Comparison of ENCODE assay signal across 26 cellular contexts in genomic region chr3:193816028-193816395, GRCh38.
"Had no signal": no experiment of that assay in that cellular context is flagged by ENCODE, and none has a peak within 500 bp of the region (broad histone marks: within the 10 kb centered on the region; RNA-seq: fewer than 3 reads in every experiment).

No MANE protein-coding gene starts in this region.

- H3K4me3 Mint-ChIP-seq: activated CD4-positive, alpha-beta T cell treated with anti-CD3 and anti-CD28 coated beads, Interleukin-2, amount 10 ng/mL, durations not matched to agents 24 days and 14 days; activated CD8-positive, alpha-beta T cell treated with anti-CD3 and anti-CD28 coated beads for 36 hours; activated naive CD4-positive, alpha-beta T cell treated with anti-CD3 and anti-CD28 coated beads for 36 hours; activated T-cell treated with anti-CD3 and anti-CD28 coated beads, Interleukin-2, amount 50 U/mL, for 4 hours; activated T-helper 1 cell treated with anti-CD3 and anti-CD28 coated beads, Interleukin-12 subunit alpha, Interleukin-12 subunit beta, Interleukin-2, Interleukin-4 antibody, amounts not matched to agents 30 ng/mL and 10 ng/mL and 1 ng/mL, durations not matched to agents 14 hours and 24 hours and 36 hours had no signal

- ATAC-seq: activated CD8-positive, alpha-beta T cell treated with anti-CD3 and anti-CD28 coated beads for 36 hours; activated naive CD4-positive, alpha-beta T cell treated with anti-CD3 and anti-CD28 coated beads, Interleukin-2, amount 50 U/mL, for 72 hours; activated T-cell treated with anti-CD3 and anti-CD28 coated beads, Interleukin-2, amount 50 U/mL, for 4 hours; PC-3 had no signal

- H3K36me3 ChIP-seq: adrenal gland, breast epithelium had no signal

- H3K9me3 ChIP-seq: adrenal gland, body of pancreas, breast epithelium had no signal

- H3K9me3 Mint-ChIP-seq: activated CD4-positive, alpha-beta T cell treated with anti-CD3 and anti-CD28 coated beads, Interleukin-2, amount 10 ng/mL, durations not matched to agents 24 days and 14 days; activated CD8-positive, alpha-beta T cell treated with anti-CD3 and anti-CD28 coated beads for 36 hours; activated naive CD4-positive, alpha-beta T cell treated with anti-CD3 and anti-CD28 coated beads for 36 hours; activated naive CD4-positive, alpha-beta T cell treated with anti-CD3 and anti-CD28 coated beads, Interleukin-2, amount 50 U/mL, for 72 hours; activated T-cell treated with anti-CD3 and anti-CD28 coated beads, Interleukin-2, amount 50 U/mL, for 4 hours; activated T-helper 1 cell treated with anti-CD3 and anti-CD28 coated beads, Interleukin-12 subunit alpha, Interleukin-12 subunit beta, Interleukin-2, Interleukin-4 antibody, amounts not matched to agents 30 ng/mL and 10 ng/mL and 1 ng/mL, durations not matched to agents 14 hours and 24 hours and 36 hours had no signal

- H3K27ac ChIP-seq: RWPE1, VCaP had no signal

- DNase-seq: activated CD4-positive, alpha-beta T cell treated with anti-CD3 and anti-CD28 coated beads, Interleukin-2, amount 10 ng/mL, durations not matched to agents 24 days and 14 days; activated CD4-positive, alpha-beta T cell treated with anti-CD3 and anti-CD28 coated beads, Interleukin-2, amount 50 U/mL, for 4 hours; activated CD8-positive, alpha-beta memory T cell treated with anti-CD3 and anti-CD28 coated beads, Interleukin-2, amount 50 U/mL, for 4 hours; activated CD8-positive, alpha-beta T cell treated with anti-CD3 and anti-CD28 coated beads for 36 hours; activated gamma-delta T cell treated with Interleukin-2 at 50 U/mL for 16 hours; activated naive CD4-positive, alpha-beta T cell treated with anti-CD3 and anti-CD28 coated beads for 36 hours; activated T-cell treated with anti-CD3 and anti-CD28 coated beads for 4 hours; activated T-cell treated with anti-CD3 and anti-CD28 coated beads, Interleukin-2, amount 50 U/mL, for 4 hours; NCI-H187 treated with DMSO at 0.1 percent for 48 hours; NCI-H226; NCI-H446 treated with DMSO at 0.1 percent for 48 hours; NK-92 treated with Interleukin-12 subunit alpha and Interleukin-12 subunit beta, amount 100 ng/mL, for 24 hours; PC-3; SIG-M5; SW 1271; T-helper 1 cell; T-helper 2 cell; T-helper 9 cell had no signal

- H3K4me1 ChIP-seq: adrenal gland had no signal

- H3K27me3 ChIP-seq: body of pancreas, breast epithelium had no signal

- H3K4me3 ChIP-seq: adrenal gland, body of pancreas, K562 had no signal

- H3K4me1 Mint-ChIP-seq: activated CD4-positive, alpha-beta T cell treated with anti-CD3 and anti-CD28 coated beads, Interleukin-2, amount 10 ng/mL, durations not matched to agents 24 days and 14 days had no signal

- H3K36me3 Mint-ChIP-seq: activated naive CD4-positive, alpha-beta T cell treated with anti-CD3 and anti-CD28 coated beads, Interleukin-2, amount 50 U/mL, for 72 hours had no signal

- H3K27ac Mint-ChIP-seq: activated CD4-positive, alpha-beta T cell treated with anti-CD3 and anti-CD28 coated beads, Interleukin-2, amount 10 ng/mL, durations not matched to agents 24 days and 14 days; activated CD8-positive, alpha-beta T cell treated with anti-CD3 and anti-CD28 coated beads for 36 hours; activated naive CD4-positive, alpha-beta T cell treated with anti-CD3 and anti-CD28 coated beads for 36 hours; activated T-helper 1 cell treated with anti-CD3 and anti-CD28 coated beads, Interleukin-12 subunit alpha, Interleukin-12 subunit beta, Interleukin-2, Interleukin-4 antibody, amounts not matched to agents 30 ng/mL and 10 ng/mL and 1 ng/mL, durations not matched to agents 14 hours and 24 hours and 36 hours had no signal
